ENCODE assay signal across 10 cellular contexts in genomic region chr12:83016226-83016835, GRCh38.
DNase-seq lines count a peak whose midpoint lies in the region; ATAC-seq, FAIRE-seq and TF ChIP-seq lines count a peak whose summit lies in the region.
"Had no signal": no experiment of that assay in that cellular context is flagged by ENCODE, and none has a peak within 500 bp of the region (broad histone marks: within the 10 kb centered on the region; RNA-seq: fewer than 3 reads in every experiment).

No MANE protein-coding gene starts in this region.

- DNase-seq in NCI-H510A treated with DMSO at 0.1 percent for 48 hours (lab: John Stamatoyannopoulos, UW) (peak; percentile 25), NCI-H510A (lab: John Stamatoyannopoulos, UW) (no peak), mammary epithelial cell (peak; percentile 84), lower lobe of right lung (no peak), upper lobe of left lung (peak in 1 of 2 donors; percentile 30), GM13977 (ENCODE audit: low spot score) (no peak), HTR-8/SVneo (ENCODE audit: insufficient read length, low spot score) (no peak)
- DNase-seq in activated naive CD8-positive, alpha-beta T cell treated with anti-CD3 and anti-CD28 coated beads, Interleukin-2, amount 50 U/mL, for 24 hours = no peak
- DNase-seq: NCI-H1436 had no signal

- H4K20me1 ChIP-seq in mammary epithelial cell (ENCODE audit: insufficient read depth, low read length) = no peaks in the 10 kb centered on the region
- H4K20me1 ChIP-seq: BLaER1 had no signal

- no peak for FAIRE-seq in HTR-8/SVneo (lab: Jason Lieb, UNC)

- no peaks in the 10 kb centered on the region for H3K79me2 ChIP-seq in mammary epithelial cell (ENCODE audit: insufficient read depth, low read length)

- WGBS in mammary epithelial cell (ENCODE audit: low coverage, missing lambda C conversion rate) = 0% methylated on average over 1 of the region's 1 CpG
- 36 to 42% methylated on average over 1 of the region's 1 CpG for WGBS in upper lobe of left lung, 2 donors

- ATAC-seq in lower lobe of right lung (peak; percentile 89 to 94), upper lobe of left lung (ENCODE audit: low FRiP score in 2 of 2) (peak; percentile 85 to 88)
- ATAC-seq in activated naive CD8-positive, alpha-beta T cell treated with anti-CD3 and anti-CD28 coated beads, Interleukin-2, amount 50 U/mL, for 24 hours = no peak

- H3K27me3 ChIP-seq in mammary epithelial cell (ENCODE audit: insufficient read depth, low read length) (no peaks in the 10 kb centered on the region), lower lobe of right lung (ENCODE audit: low read depth) (no peaks in the 10 kb centered on the region), upper lobe of left lung (no peaks in the 10 kb centered on the region)
- H3K27me3 ChIP-seq: BLaER1 had no signal

- H3K4me1 Mint-ChIP-seq in activated naive CD8-positive, alpha-beta T cell treated with anti-CD3 and anti-CD28 coated beads, Interleukin-2, amount 50 U/mL, for 24 hours = peaks cover 3% of the 10 kb centered on the region

- no peak overlapping the region for H2AFZ ChIP-seq in mammary epithelial cell (ENCODE audit: low read depth, low read length)

- dilution Hi-C loops in mammary epithelial cell (cut with HindIII; ENCODE audit: low sequenced_read_pairs) = no loop called here

- H3K4me3 ChIP-seq in mammary epithelial cell (replicated peaks in 1 of 3; ENCODE audit: insufficient read depth in 1 of 3, low read depth in 2 of 3, low read length in 3 of 3) (no peak overlapping the region), lower lobe of right lung (peak overlapping the region; percentile 39), upper lobe of left lung (peak overlapping the region; percentile 4 to 33 (median 26))
- H3K4me3 ChIP-seq: BLaER1 had no signal

- H3K27ac ChIP-seq in mammary epithelial cell (ENCODE audit: insufficient read depth, low read depth, low read length) (no peak overlapping the region), lower lobe of right lung (peak overlapping the region; percentile 5), upper lobe of left lung (peak overlapping the region in 1 of 4 donors; percentile 22)
- H3K27ac ChIP-seq: BLaER1 had no signal

- TF ChIP-seq CTCF in mammary epithelial cell (conservative IDR thresholded peaks at IDR 0.05 in 1 of 2, IDR thresholded peaks at IDR 0.05 in 1 of 2; ENCODE audit: extremely low read depth in 1 of 2, insufficient read depth in 1 of 2, low read depth in 1 of 2, low read length in 2 of 2) (no peak), lower lobe of right lung (IDR thresholded peaks at IDR 0.05) (no peak), upper lobe of left lung (IDR thresholded peaks at IDR 0.05) (no peak), GM13977 (IDR thresholded peaks at IDR 0.05; ENCODE audit: extremely low read depth, insufficient read depth, missing control alignments) (no peak)

- no peak for TF ChIP-seq POLR2A in upper lobe of left lung (IDR thresholded peaks at IDR 0.05)

- no peaks in the 10 kb centered on the region for H3K27me3 Mint-ChIP-seq in activated naive CD8-positive, alpha-beta T cell treated with anti-CD3 and anti-CD28 coated beads, Interleukin-2, amount 50 U/mL, for 24 hours

- H3K36me3 ChIP-seq in mammary epithelial cell (ENCODE audit: insufficient read depth, low read length) = no peaks in the 10 kb centered on the region
- no peaks in the 10 kb centered on the region for H3K36me3 ChIP-seq in lower lobe of right lung
- no peaks in the 10 kb centered on the region for H3K36me3 ChIP-seq in upper lobe of left lung
- H3K36me3 ChIP-seq: BLaER1 had no signal

- peaks cover 6% of the 10 kb centered on the region for H3K9me3 Mint-ChIP-seq in activated naive CD8-positive, alpha-beta T cell treated with anti-CD3 and anti-CD28 coated beads, Interleukin-2, amount 50 U/mL, for 24 hours

- in situ Hi-C loops in mammary epithelial cell (cut with MboI; ENCODE audit: low sequenced_read_pairs in 2 of 2) = no loop called here
- in situ Hi-C loops in GM13977 (cut with MboI; ENCODE audit: low pct_unique_long_range_greater_than_20kb, low sequenced_read_pairs, unreplicated experiment) = no loop called here

- H3K4me1 ChIP-seq in mammary epithelial cell (ENCODE audit: insufficient read depth, low read length) (peaks cover 11% of the 10 kb centered on the region), lower lobe of right lung (peaks cover 6% of the 10 kb centered on the region), upper lobe of left lung (peaks cover 0 to 10% (median 6%) of the 10 kb centered on the region in 4 donors)
- H3K4me1 ChIP-seq: BLaER1 had no signal

- no peak overlapping the region for H3K27ac Mint-ChIP-seq in activated naive CD8-positive, alpha-beta T cell treated with anti-CD3 and anti-CD28 coated beads, Interleukin-2, amount 50 U/mL, for 24 hours

- no peak for TF ChIP-seq EP300 in upper lobe of left lung (IDR thresholded peaks at IDR 0.05)

- no TSS peak for BruUV-seq in mammary epithelial cell (replicated peaks; lab: Mats Ljungman, UMichigan)

- intact Hi-C loops in mammary epithelial cell (cut with micrococcal nuclease) (no loop called here), lower lobe of right lung (cut with DNase I) (no loop called here)

- H3K9me3 ChIP-seq in mammary epithelial cell (replicated peaks; ENCODE audit: insufficient read depth, low read length) (no peaks in the 10 kb centered on the region), lower lobe of right lung (no peaks in the 10 kb centered on the region), upper lobe of left lung (no peaks in the 10 kb centered on the region)

- CTCF ChIA-PET in mammary epithelial cell (lab: Charles Lee; ENCODE audit: low non-redundant PET) = no interaction called here

- H3K9ac ChIP-seq in mammary epithelial cell (ENCODE audit: insufficient read depth, low read length) = no peak overlapping the region
- H3K9ac ChIP-seq: BLaER1 had no signal

- peak overlapping the region; percentile 67 for H3K4me2 ChIP-seq in mammary epithelial cell (ENCODE audit: insufficient read depth, low read depth, low read length)
- H3K4me2 ChIP-seq: BLaER1 had no signal

- no peak overlapping the region for H3K4me3 Mint-ChIP-seq in activated naive CD8-positive, alpha-beta T cell treated with anti-CD3 and anti-CD28 coated beads, Interleukin-2, amount 50 U/mL, for 24 hours

- peaks cover 2% of the 10 kb centered on the region for H3K36me3 Mint-ChIP-seq in activated naive CD8-positive, alpha-beta T cell treated with anti-CD3 and anti-CD28 coated beads, Interleukin-2, amount 50 U/mL, for 24 hours (ENCODE audit: low read depth)

Comparison
In these comparisons a context has a peak if more than half of its experiments do, and no peak if none do; other contexts are left out.
1. DNase-seq: peak in NCI-H510A treated with DMSO at 0.1 percent for 48 hours (single experiment) and mammary epithelial cell (single experiment); none in NCI-H510A (single experiment), lower lobe of right lung (single experiment), GM13977 (single experiment), HTR-8/SVneo (single experiment) and activated naive CD8-positive, alpha-beta T cell treated with anti-CD3 and anti-CD28 coated beads, Interleukin-2, amount 50 U/mL, for 24 hours (single experiment).
2. H3K4me3 ChIP-seq: peak in lower lobe of right lung (single experiment) and upper lobe of left lung (4 of 4); none in mammary epithelial cell (0 of 3).